ENCODE assay signal across 11 cellular contexts in the genomic region with DNA sequence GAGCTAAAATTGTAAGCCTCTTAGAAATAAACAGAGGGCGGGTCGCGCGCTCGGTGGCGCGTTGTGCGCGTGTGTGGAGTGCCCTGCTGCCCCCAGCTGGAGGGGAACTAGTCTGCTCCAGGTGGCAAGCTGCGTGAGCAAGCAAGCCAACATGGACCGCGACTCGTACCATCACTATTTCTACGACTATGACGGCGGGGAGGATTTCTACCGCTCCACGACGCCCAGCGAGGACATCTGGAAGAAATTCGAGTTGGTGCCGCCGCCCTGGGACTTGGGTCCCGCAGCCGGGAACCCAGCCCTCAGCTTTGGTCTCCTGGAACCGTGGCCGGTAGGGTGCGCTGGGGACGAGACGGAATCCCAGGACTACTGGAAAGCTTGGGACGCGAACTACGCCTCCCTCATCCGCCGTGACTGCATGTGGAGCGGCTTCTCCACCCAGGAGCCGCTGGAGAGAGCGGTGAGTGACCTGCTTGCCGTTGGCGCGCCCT.
A peak's percentile ranks its signal among the peaks of the same experiment; 100 is the strongest.
DNase-seq lines count a peak whose midpoint lies in the region; ATAC-seq and TF ChIP-seq lines count a peak whose summit lies in the region.
"Had no signal": no experiment of that assay in that cellular context is flagged by ENCODE, and none has a peak within 500 bp of the region (broad histone marks: within the 10 kb centered on the region; RNA-seq: fewer than 3 reads in every experiment).

No MANE protein-coding gene starts in this region.

- H3K9ac ChIP-seq in HUES48 (ENCODE audit: low read depth, low read length) (no peak overlapping the region), colonic mucosa (ENCODE audit: low read depth in 2 of 2, low read length in 2 of 2) (no peak overlapping the region)

- intact Hi-C loops in A673 (cut with micrococcal nuclease; ENCODE audit: unreplicated experiment), result no loop called here
- intact Hi-C loops in colonic mucosa (cut with DNase I), result no loop called here

- BruUV-seq in A673 (replicated peaks; lab: Mats Ljungman, UMichigan), result no TSS peak

- TF ChIP-seq CTCF in A673 (conservative IDR thresholded peaks at IDR 0.05; ENCODE audit: low read depth, low read length), result peak; percentile 45
- TF ChIP-seq CTCF in colonic mucosa (IDR thresholded peaks at IDR 0.05), result no peak

- POLR2A ChIA-PET in A673 (lab: Charles Lee; ENCODE audit: low non-redundant PET), result no interaction called here

- peaks cover 7% of the 10 kb centered on the region for H3K27me3 ChIP-seq in A673 (replicated peaks; ENCODE audit: insufficient read depth, low read depth, low read length, poor library complexity)
- peaks cover 26% of the 10 kb centered on the region for H3K27me3 ChIP-seq in HUES48 (ENCODE audit: control insufficient read depth, insufficient read depth, low read length)
- no peaks in the 10 kb centered on the region for H3K27me3 ChIP-seq in colonic mucosa

- H3K36me3 ChIP-seq in A673 (ENCODE audit: insufficient read depth, low read length, poor library complexity, severe bottlenecking) (no peaks in the 10 kb centered on the region), HUES48 (ENCODE audit: control insufficient read depth, insufficient read depth, low read length) (no peaks in the 10 kb centered on the region), colonic mucosa (no peaks in the 10 kb centered on the region)
- H3K36me3 ChIP-seq: prostate gland had no signal

- CTCF ChIA-PET in A673 (lab: Charles Lee), result interaction anchor here (0.8 kb wide), 1 partner anchor 247 kb away, joined by 3 read pairs; no protein-coding TSS in a partner anchor

- DNase-seq in A673 (ENCODE audit: low spot score), result peak; percentile 32
- DNase-seq in colonic mucosa, result peak; percentile 18
- DNase-seq in left lobe of liver (ENCODE audit: low spot score), result no peak
- no peak for DNase-seq in KG1 (lab: John Stamatoyannopoulos, UW)
- no peak for DNase-seq in NCI-H1105 treated with DMSO at 0.1 percent for 48 hours (lab: John Stamatoyannopoulos, UW)
- DNase-seq in activated gamma-delta T cell (lab: John Stamatoyannopoulos, UW), result no peak
- DNase-seq: Kasumi-1 had no signal

- H3K27ac ChIP-seq in A673 (ENCODE audit: low read depth, low read length, poor library complexity, severe bottlenecking) (no peak overlapping the region), HUES48 (ENCODE audit: low read depth, low read length) (no peak overlapping the region), colonic mucosa (no peak overlapping the region)
- H3K27ac ChIP-seq: C4-2B, prostate gland had no signal

- peak; percentile 33 for ATAC-seq in left lobe of liver
- ATAC-seq in HG03108 (IDR thresholded peaks at IDR 0.05; ENCODE audit: unreplicated experiment), result no peak

- H3K9me3 ChIP-seq in A673 (ENCODE audit: low read depth, low read length, poor library complexity, severe bottlenecking), result no peaks in the 10 kb centered on the region
- H3K9me3 ChIP-seq in HUES48 (ENCODE audit: control insufficient read depth, insufficient read depth, low read length), result no peaks in the 10 kb centered on the region
- no peaks in the 10 kb centered on the region for H3K9me3 ChIP-seq in colonic mucosa
- H3K9me3 ChIP-seq: prostate gland had no signal

- no peaks in the 10 kb centered on the region for H3K4me1 ChIP-seq in A673 (ENCODE audit: insufficient read depth, low read length, poor library complexity, severe bottlenecking)
- H3K4me1 ChIP-seq in HUES48 (ENCODE audit: control insufficient read depth, insufficient read depth, low read length), result 0 out of 2 replicates have a peak, but pooled peaks cover 2% of the 10 kb centered on the region
- H3K4me1 ChIP-seq in colonic mucosa, result no peaks in the 10 kb centered on the region
- H3K4me1 ChIP-seq: prostate gland had no signal

- H3K4me3 ChIP-seq in A673 (ENCODE audit: low read depth, low read length, poor library complexity, severe bottlenecking), result no peak overlapping the region
- H3K4me3 ChIP-seq in HUES48 (ENCODE audit: low read depth, low read length), result peak overlapping the region; percentile 60
- H3K4me3 ChIP-seq in colonic mucosa, result no peak overlapping the region
- H3K4me3 ChIP-seq: prostate gland had no signal

Comparison
In these comparisons a context has a peak if more than half of its experiments do, and no peak if none do; other contexts are left out.
1. DNase-seq: peak in A673 (single experiment) and colonic mucosa (single experiment); none in left lobe of liver (single experiment), KG1 (single experiment), NCI-H1105 treated with DMSO at 0.1 percent for 48 hours (single experiment) and activated gamma-delta T cell (single experiment).